ENCODE assay signal across 1 cellular context in the genomic region with DNA sequence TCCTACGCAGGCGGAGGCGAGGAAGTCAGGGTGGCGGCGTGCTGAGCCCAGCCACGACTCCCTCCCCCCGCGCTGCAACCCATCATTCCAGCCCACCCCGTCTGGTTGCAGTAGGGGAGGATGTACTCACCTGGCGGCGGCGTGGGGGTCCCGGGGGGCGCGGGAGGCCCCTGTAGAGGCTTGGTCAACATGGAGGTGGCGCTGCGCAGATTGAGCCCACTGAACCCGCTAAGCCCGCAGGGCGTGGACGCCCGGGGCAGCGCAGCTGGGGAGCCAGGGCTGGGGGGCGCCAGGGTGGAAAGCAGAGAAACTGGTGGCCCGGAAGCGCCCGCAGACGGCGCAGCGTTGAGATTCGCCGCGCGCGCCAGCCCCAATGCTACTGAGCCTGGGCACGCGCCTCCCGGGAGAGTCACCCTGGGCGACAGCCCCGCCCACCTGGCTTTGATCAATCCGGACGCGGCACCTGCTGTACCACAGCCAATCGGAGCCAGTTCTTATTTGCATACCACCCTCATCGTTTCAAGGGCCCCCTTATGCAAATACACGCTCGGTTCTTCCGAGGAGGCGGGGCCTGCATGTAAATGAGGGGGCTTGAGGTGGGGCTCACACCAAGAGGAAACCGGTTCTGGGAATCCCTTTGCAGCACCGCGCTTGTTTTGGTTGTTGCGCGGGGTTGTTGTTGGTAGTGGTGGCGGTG.
TF ChIP-seq lines count a peak whose summit lies in the region.

A gene (minus strand): TSS at position 381 of the 697 bp plus-strand sequence. CDS start 190 bp downstream, at position 191.

TF ChIP-seq in K562, 482 proteins besides CTCF, POLR2A, EP300 and RAD21 (continued from another document and continues in another):
- TF ChIP-seq, protein P1, sequence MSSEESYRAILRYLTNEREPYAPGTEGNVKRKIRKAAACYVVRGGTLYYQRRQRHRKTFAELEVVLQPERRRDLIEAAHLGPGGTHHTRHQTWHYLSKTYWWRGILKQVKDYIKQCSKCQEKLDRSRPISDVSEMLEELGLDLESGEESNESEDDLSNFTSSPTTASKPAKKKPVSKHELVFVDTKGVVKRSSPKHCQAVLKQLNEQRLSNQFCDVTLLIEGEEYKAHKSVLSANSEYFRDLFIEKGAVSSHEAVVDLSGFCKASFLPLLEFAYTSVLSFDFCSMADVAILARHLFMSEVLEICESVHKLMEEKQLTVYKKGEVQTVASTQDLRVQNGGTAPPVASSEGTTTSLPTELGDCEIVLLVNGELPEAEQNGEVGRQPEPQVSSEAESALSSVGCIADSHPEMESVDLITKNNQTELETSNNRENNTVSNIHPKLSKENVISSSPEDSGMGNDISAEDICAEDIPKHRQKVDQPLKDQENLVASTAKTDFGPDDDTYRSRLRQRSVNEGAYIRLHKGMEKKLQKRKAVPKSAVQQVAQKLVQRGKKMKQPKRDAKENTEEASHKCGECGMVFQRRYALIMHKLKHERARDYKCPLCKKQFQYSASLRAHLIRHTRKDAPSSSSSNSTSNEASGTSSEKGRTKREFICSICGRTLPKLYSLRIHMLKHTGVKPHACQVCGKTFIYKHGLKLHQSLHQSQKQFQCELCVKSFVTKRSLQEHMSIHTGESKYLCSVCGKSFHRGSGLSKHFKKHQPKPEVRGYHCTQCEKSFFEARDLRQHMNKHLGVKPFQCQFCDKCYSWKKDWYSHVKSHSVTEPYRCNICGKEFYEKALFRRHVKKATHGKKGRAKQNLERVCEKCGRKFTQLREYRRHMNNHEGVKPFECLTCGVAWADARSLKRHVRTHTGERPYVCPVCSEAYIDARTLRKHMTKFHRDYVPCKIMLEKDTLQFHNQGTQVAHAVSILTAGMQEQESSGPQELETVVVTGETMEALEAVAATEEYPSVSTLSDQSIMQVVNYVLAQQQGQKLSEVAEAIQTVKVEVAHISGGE (CRISPR knock-in tag; IDR thresholded peaks at IDR 0.05), result no peak
- TF ChIP-seq NR2C2 (CRISPR knock-in tag; IDR thresholded peaks at IDR 0.05) (no peak), NR2C2 (tag; IDR thresholded peaks at IDR 0.05) (no peak), POU5F1 (IDR thresholded peaks at IDR 0.05; ENCODE audit: borderline replicate concordance, low read depth, low read length, partially characterized antibody) (no peak), SMARCB1 (IDR thresholded peaks at IDR 0.05; ENCODE audit: insufficient read length, low read depth) (no peak), ELF2 (CRISPR knock-in tag; IDR thresholded peaks at IDR 0.05) (peak; percentile 62; the same call in 1 of the 2 replicates), IRF2 (CRISPR knock-in tag; IDR thresholded peaks at IDR 0.05) (no peak), NFXL1 (CRISPR knock-in tag; IDR thresholded peaks at IDR 0.05) (no peak), HNRNPUL1 (IDR thresholded peaks at IDR 0.05; ENCODE audit: low read length) (no peak), CBX8 (IDR thresholded peaks at IDR 0.05; ENCODE audit: borderline replicate concordance, extremely low read depth, low read depth, low read length, poor library complexity, severe bottlenecking) (no peak), ZBED1 (IDR thresholded peaks at IDR 0.05) (no peak), SMARCA5 (IDR thresholded peaks at IDR 0.05) (no peak), ZNF263 (CRISPR knock-in tag; IDR thresholded peaks at IDR 0.05; ENCODE audit: borderline replicate concordance) (0 out of 2 replicates have a peak, but pooled peaks have one; percentile 38), FOS (IDR thresholded peaks at IDR 0.05; ENCODE audit: extremely low read depth, insufficient read length) (peak; percentile 56), PRMT5 (CRISPR knock-in tag; IDR thresholded peaks at IDR 0.05) (no peak), TBP (optimal IDR thresholded peaks at IDR 0.05; ENCODE audit: low read depth, low read length) (no peak), MAFG (tag; conservative IDR thresholded peaks at IDR 0.05) (no peak), ZNF764 (CRISPR knock-in tag; IDR thresholded peaks at IDR 0.05; ENCODE audit: low read depth) (no peak)
- TF ChIP-seq, protein P2, sequence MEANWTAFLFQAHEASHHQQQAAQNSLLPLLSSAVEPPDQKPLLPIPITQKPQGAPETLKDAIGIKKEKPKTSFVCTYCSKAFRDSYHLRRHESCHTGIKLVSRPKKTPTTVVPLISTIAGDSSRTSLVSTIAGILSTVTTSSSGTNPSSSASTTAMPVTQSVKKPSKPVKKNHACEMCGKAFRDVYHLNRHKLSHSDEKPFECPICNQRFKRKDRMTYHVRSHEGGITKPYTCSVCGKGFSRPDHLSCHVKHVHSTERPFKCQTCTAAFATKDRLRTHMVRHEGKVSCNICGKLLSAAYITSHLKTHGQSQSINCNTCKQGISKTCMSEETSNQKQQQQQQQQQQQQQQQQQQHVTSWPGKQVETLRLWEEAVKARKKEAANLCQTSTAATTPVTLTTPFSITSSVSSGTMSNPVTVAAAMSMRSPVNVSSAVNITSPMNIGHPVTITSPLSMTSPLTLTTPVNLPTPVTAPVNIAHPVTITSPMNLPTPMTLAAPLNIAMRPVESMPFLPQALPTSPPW (CRISPR knock-in tag; IDR thresholded peaks at IDR 0.05), result peak; percentile 68
- TF ChIP-seq, protein P3, sequence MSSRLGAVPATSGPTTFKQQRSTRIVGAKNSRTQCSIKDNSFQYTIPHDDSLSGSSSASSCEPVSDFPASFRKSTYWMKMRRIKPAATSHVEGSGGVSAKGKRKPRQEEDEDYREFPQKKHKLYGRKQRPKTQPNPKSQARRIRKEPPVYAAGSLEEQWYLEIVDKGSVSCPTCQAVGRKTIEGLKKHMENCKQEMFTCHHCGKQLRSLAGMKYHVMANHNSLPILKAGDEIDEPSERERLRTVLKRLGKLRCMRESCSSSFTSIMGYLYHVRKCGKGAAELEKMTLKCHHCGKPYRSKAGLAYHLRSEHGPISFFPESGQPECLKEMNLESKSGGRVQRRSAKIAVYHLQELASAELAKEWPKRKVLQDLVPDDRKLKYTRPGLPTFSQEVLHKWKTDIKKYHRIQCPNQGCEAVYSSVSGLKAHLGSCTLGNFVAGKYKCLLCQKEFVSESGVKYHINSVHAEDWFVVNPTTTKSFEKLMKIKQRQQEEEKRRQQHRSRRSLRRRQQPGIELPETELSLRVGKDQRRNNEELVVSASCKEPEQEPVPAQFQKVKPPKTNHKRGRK (tag; IDR thresholded peaks at IDR 0.05), result no peak
- TF ChIP-seq, protein P4, sequence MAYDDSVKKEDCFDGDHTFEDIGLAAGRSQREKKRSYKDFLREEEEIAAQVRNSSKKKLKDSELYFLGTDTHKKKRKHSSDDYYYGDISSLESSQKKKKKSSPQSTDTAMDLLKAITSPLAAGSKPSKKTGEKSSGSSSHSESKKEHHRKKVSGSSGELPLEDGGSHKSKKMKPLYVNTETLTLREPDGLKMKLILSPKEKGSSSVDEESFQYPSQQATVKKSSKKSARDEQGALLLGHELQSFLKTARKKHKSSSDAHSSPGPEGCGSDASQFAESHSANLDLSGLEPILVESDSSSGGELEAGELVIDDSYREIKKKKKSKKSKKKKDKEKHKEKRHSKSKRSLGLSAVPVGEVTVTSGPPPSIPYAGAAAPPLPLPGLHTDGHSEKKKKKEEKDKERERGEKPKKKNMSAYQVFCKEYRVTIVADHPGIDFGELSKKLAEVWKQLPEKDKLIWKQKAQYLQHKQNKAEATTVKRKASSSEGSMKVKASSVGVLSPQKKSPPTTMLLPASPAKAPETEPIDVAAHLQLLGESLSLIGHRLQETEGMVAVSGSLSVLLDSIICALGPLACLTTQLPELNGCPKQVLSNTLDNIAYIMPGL (CRISPR knock-in tag; IDR thresholded peaks at IDR 0.05), result no peak
- TF ChIP-seq, protein P5, sequence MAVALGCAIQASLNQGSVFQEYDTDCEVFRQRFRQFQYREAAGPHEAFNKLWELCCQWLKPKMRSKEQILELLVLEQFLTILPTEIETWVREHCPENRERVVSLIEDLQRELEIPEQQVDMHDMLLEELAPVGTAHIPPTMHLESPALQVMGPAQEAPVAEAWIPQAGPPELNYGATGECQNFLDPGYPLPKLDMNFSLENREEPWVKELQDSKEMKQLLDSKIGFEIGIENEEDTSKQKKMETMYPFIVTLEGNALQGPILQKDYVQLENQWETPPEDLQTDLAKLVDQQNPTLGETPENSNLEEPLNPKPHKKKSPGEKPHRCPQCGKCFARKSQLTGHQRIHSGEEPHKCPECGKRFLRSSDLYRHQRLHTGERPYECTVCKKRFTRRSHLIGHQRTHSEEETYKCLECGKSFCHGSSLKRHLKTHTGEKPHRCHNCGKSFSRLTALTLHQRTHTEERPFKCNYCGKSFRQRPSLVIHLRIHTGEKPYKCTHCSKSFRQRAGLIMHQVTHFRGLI (CRISPR knock-in tag; IDR thresholded peaks at IDR 0.05), result no peak
- TF ChIP-seq, protein P6, sequence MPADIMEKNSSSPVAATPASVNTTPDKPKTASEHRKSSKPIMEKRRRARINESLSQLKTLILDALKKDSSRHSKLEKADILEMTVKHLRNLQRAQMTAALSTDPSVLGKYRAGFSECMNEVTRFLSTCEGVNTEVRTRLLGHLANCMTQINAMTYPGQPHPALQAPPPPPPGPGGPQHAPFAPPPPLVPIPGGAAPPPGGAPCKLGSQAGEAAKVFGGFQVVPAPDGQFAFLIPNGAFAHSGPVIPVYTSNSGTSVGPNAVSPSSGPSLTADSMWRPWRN (IDR thresholded peaks at IDR 0.05; ENCODE audit: low read depth), result peak; percentile 75
- TF ChIP-seq, protein P7, sequence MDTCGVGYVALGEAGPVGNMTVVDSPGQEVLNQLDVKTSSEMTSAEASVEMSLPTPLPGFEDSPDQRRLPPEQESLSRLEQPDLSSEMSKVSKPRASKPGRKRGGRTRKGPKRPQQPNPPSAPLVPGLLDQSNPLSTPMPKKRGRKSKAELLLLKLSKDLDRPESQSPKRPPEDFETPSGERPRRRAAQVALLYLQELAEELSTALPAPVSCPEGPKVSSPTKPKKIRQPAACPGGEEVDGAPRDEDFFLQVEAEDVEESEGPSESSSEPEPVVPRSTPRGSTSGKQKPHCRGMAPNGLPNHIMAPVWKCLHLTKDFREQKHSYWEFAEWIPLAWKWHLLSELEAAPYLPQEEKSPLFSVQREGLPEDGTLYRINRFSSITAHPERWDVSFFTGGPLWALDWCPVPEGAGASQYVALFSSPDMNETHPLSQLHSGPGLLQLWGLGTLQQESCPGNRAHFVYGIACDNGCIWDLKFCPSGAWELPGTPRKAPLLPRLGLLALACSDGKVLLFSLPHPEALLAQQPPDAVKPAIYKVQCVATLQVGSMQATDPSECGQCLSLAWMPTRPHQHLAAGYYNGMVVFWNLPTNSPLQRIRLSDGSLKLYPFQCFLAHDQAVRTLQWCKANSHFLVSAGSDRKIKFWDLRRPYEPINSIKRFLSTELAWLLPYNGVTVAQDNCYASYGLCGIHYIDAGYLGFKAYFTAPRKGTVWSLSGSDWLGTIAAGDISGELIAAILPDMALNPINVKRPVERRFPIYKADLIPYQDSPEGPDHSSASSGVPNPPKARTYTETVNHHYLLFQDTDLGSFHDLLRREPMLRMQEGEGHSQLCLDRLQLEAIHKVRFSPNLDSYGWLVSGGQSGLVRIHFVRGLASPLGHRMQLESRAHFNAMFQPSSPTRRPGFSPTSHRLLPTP (IDR thresholded peaks at IDR 0.05; ENCODE audit: borderline replicate concordance, extremely low read depth, insufficient read length), result no peak
- TF ChIP-seq, protein P8, sequence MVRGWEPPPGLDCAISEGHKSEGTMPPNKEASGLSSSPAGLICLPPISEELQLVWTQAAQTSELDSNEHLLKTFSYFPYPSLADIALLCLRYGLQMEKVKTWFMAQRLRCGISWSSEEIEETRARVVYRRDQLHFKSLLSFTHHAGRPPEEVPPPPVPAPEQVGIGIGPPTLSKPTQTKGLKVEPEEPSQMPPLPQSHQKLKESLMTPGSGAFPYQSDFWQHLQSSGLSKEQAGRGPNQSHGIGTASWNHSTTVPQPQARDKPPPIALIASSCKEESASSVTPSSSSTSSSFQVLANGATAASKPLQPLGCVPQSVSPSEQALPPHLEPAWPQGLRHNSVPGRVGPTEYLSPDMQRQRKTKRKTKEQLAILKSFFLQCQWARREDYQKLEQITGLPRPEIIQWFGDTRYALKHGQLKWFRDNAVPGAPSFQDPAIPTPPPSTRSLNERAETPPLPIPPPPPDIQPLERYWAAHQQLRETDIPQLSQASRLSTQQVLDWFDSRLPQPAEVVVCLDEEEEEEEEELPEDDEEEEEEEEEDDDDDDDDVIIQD (CRISPR knock-in tag; IDR thresholded peaks at IDR 0.05), result no peak
